Comparison of ENCODE assay signal across 26 cellular contexts in the genomic region with DNA sequence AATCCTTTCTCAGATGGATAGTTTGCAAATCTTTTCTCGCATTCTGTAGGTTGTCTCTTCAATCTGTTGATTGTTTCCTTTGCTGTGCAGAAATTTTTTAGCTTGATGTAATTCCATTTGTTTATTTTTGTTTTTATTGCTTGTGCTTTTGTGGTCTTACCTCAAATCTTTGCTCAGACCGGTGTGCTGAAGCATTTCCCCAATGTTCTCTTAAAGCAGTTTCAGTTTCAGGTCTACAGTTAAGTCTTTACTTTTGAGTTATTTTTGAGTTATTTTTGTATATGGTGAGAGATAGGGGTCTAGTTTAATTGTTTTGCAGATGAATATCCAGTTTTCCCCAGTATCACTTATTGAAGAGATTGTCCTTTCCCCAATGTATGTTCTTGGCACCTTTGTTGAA. TPM values are rescaled to one million over a fixed set of nuclear protein-coding genes. Genes with fewer than 3 reads are reported as not detected.
DNase-seq lines count a peak whose midpoint lies in the region; ATAC-seq and TF ChIP-seq lines count a peak whose summit lies in the region.
"Had no signal": no experiment of that assay in that cellular context is flagged by ENCODE, and none has a peak within 500 bp of the region (broad histone marks: within the 10 kb centered on the region; RNA-seq: fewer than 3 reads in every experiment).

No MANE protein-coding gene starts in this region.

- intact Hi-C loops in activated CD8-positive, alpha-beta T cell treated with anti-CD3 and anti-CD28 coated beads for 36 hours (cut with micrococcal nuclease): no loop called here

- no peak for TF ChIP-seq CTCF in WTC11 (IDR thresholded peaks at IDR 0.05)
- no peak for TF ChIP-seq CTCF in activated CD8-positive, alpha-beta T cell treated with anti-CD3 and anti-CD28 coated beads for 36 hours (IDR thresholded peaks at IDR 0.05)

- H3K27me3 Mint-ChIP-seq in WTC11 (ENCODE audit: low read depth): peaks cover 6% of the 10 kb centered on the region; the same call in 1 of the 2 replicates
- peaks cover 6% of the 10 kb centered on the region for H3K27me3 Mint-ChIP-seq in activated CD8-positive, alpha-beta T cell treated with anti-CD3 and anti-CD28 coated beads for 36 hours

- H3K36me3 Mint-ChIP-seq in WTC11: peaks cover 6% of the 10 kb centered on the region; the same call in 1 of the 2 replicates
- no peaks in the 10 kb centered on the region for H3K36me3 Mint-ChIP-seq in activated CD8-positive, alpha-beta T cell treated with anti-CD3 and anti-CD28 coated beads for 36 hours (ENCODE audit: low read depth)
- H3K36me3 Mint-ChIP-seq: CD4-positive, CD25-positive, alpha-beta regulatory T cell; immature natural killer cell had no signal

- H3K4me1 Mint-ChIP-seq in WTC11: no peaks in the 10 kb centered on the region
- peaks cover 2% of the 10 kb centered on the region for H3K4me1 Mint-ChIP-seq in activated CD8-positive, alpha-beta T cell treated with anti-CD3 and anti-CD28 coated beads for 36 hours (ENCODE audit: low read depth)
- H3K4me1 Mint-ChIP-seq: immature natural killer cell, nephron had no signal

- peaks cover 24% of the 10 kb centered on the region for H3K9me3 Mint-ChIP-seq in WTC11
- peaks cover 7% of the 10 kb centered on the region for H3K9me3 Mint-ChIP-seq in activated CD8-positive, alpha-beta T cell treated with anti-CD3 and anti-CD28 coated beads for 36 hours
- H3K9me3 Mint-ChIP-seq: effector memory CD8-positive, alpha-beta T cell; immature natural killer cell had no signal

- no peak for DNase-seq in WTC11 (ENCODE audit: low spot score)
- no peak for DNase-seq in activated CD8-positive, alpha-beta T cell treated with anti-CD3 and anti-CD28 coated beads for 36 hours
- DNase-seq: ACHN; activated CD4-positive, alpha-beta T cell treated with anti-CD3 and anti-CD28 coated beads for 48 hours; central memory CD4-positive, alpha-beta T cell; effector memory CD8-positive, alpha-beta T cell; heart left ventricle; immature natural killer cell; KBM-7; NCI-H1092 treated with DMSO at 0.1 percent for 48 hours; NCI-H2171; posterior cingulate gyrus; SK-N-SH; small intestine; stimulated activated CD4-positive, alpha-beta T cell treated with anti-CD3 and anti-CD28 coated beads, Interleukin-4, amount 100 ng/mL, for 4 hours; stimulated activated CD8-positive, alpha-beta memory T cell treated with anti-CD3 and anti-CD28 coated beads, Interleukin-4, amount 100 ng/mL, for 48 hours; substantia nigra; T1000 had no signal

- no peak overlapping the region for H3K27ac Mint-ChIP-seq in WTC11
- H3K27ac Mint-ChIP-seq in activated CD8-positive, alpha-beta T cell treated with anti-CD3 and anti-CD28 coated beads for 36 hours: no peak overlapping the region
- H3K27ac Mint-ChIP-seq: CD4-positive, CD25-positive, alpha-beta regulatory T cell; effector memory CD8-positive, alpha-beta T cell; immature natural killer cell; nephron had no signal

- CTCF ChIA-PET in WTC11 (lab: Charles Lee): no interaction called here
- CTCF ChIA-PET in activated CD8-positive, alpha-beta T cell treated with anti-CD3 and anti-CD28 coated beads for 36 hours (lab: Charles Lee): no interaction called here

- peak; percentile 63 for ATAC-seq in GM18499 (IDR thresholded peaks at IDR 0.05; ENCODE audit: insufficient read depth, unreplicated experiment)
- ATAC-seq in GM19372 (IDR thresholded peaks at IDR 0.05; ENCODE audit: low read depth, unreplicated experiment): peak; percentile 70
- peak; percentile 59 for ATAC-seq in HG02759 (IDR thresholded peaks at IDR 0.05; ENCODE audit: unreplicated experiment)
- ATAC-seq in HG03469 (IDR thresholded peaks at IDR 0.05; ENCODE audit: unreplicated experiment): peak; percentile 60
- ATAC-seq in GM19397 (IDR thresholded peaks at IDR 0.05; ENCODE audit: unreplicated experiment): no peak
- no peak for ATAC-seq in WTC11
- ATAC-seq in HG03571 (IDR thresholded peaks at IDR 0.05; ENCODE audit: unreplicated experiment): no peak
- no peak for ATAC-seq in activated CD8-positive, alpha-beta T cell treated with anti-CD3 and anti-CD28 coated beads for 36 hours
- ATAC-seq: effector memory CD8-positive, alpha-beta T cell; heart left ventricle had no signal

- POLR2A ChIA-PET in WTC11 (lab: Charles Lee): no interaction called here
- POLR2A ChIA-PET in activated CD8-positive, alpha-beta T cell treated with anti-CD3 and anti-CD28 coated beads for 36 hours (lab: Charles Lee): no interaction called here

- no peak overlapping the region for H3K4me3 Mint-ChIP-seq in WTC11
- H3K4me3 Mint-ChIP-seq in activated CD8-positive, alpha-beta T cell treated with anti-CD3 and anti-CD28 coated beads for 36 hours: no peak overlapping the region
- H3K4me3 Mint-ChIP-seq: CD4-positive, CD25-positive, alpha-beta regulatory T cell; effector memory CD8-positive, alpha-beta T cell; immature natural killer cell; nephron had no signal

TF ChIP-seq in WTC11, 78 proteins besides CTCF, POLR2A, EP300 and RAD21:
- TF ChIP-seq, protein P1, sequence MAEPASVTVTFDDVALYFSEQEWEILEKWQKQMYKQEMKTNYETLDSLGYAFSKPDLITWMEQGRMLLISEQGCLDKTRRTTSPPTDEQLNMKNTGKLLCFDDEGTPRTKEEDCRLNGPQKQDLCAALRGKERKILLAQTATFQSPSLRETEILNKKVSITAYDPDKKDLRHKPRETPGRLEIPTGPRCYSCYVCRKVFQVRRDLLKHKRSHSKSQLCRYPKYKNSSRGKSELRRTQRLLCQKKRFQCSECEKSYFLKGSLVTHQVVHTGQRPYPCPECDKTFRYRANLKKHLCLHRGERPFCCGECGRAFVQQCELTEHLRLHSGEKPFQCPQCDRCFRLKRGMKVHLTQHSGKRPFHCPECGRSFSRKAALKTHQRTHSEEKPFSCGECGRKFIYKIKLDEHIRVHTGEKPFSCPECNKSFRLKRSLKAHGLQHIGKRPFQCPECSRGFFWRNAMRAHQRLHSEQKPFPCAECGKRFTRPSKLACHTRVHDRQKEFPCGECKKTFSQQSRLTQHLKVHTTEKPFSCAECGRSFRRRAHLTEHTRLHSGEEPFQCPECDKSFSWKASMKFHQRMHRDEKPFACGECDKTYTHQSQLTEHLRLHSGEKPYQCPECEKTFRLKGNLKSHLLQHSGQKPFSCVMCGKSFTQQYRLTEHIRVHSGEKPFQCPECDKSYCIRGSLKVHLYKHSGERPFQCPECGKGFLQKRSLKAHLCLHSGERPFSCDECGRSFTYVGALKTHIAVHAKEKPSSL (CRISPR knock-in tag; conservative IDR thresholded peaks at IDR 0.05): no peak
- no peak for TF ChIP-seq OVOL2 (CRISPR knock-in tag; IDR thresholded peaks at IDR 0.05; ENCODE audit: borderline replicate concordance)
- no peak for TF ChIP-seq ZNF416 (CRISPR knock-in tag; IDR thresholded peaks at IDR 0.05)
- TF ChIP-seq SOX15 (CRISPR knock-in tag; IDR thresholded peaks at IDR 0.05): no peak
- TF ChIP-seq PRDM15 (CRISPR knock-in tag; IDR thresholded peaks at IDR 0.05): no peak
- TF ChIP-seq TEAD4 (CRISPR knock-in tag; IDR thresholded peaks at IDR 0.05): no peak
- TF ChIP-seq, protein P2, sequence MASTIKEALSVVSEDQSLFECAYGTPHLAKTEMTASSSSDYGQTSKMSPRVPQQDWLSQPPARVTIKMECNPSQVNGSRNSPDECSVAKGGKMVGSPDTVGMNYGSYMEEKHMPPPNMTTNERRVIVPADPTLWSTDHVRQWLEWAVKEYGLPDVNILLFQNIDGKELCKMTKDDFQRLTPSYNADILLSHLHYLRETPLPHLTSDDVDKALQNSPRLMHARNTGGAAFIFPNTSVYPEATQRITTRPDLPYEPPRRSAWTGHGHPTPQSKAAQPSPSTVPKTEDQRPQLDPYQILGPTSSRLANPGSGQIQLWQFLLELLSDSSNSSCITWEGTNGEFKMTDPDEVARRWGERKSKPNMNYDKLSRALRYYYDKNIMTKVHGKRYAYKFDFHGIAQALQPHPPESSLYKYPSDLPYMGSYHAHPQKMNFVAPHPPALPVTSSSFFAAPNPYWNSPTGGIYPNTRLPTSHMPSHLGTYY (CRISPR knock-in tag; IDR thresholded peaks at IDR 0.05): no peak
- no peak for TF ChIP-seq ZNF219 (CRISPR knock-in tag; IDR thresholded peaks at IDR 0.05; ENCODE audit: borderline replicate concordance)
- no peak for TF ChIP-seq IRF2 (CRISPR knock-in tag; IDR thresholded peaks at IDR 0.05; ENCODE audit: borderline replicate concordance, low read depth)
- TF ChIP-seq ETV6 (CRISPR knock-in tag; IDR thresholded peaks at IDR 0.05): no peak
- no peak for TF ChIP-seq EMX1 (CRISPR knock-in tag; IDR thresholded peaks at IDR 0.05)
- TF ChIP-seq JAZF1 (CRISPR knock-in tag; IDR thresholded peaks at IDR 0.05): no peak
- TF ChIP-seq MYBL2 (CRISPR knock-in tag; IDR thresholded peaks at IDR 0.05): no peak
- no peak for TF ChIP-seq TP53 (CRISPR knock-in tag; IDR thresholded peaks at IDR 0.05)
- no peak for TF ChIP-seq NR3C1 (CRISPR knock-in tag; conservative IDR thresholded peaks at IDR 0.05; ENCODE audit: low read depth)

RNA-seq across cellular contexts. Expression of gene SLC25A14, which starts 18.2 kb away (rescaled TPM):
- 14.5 to 21.2 TPM (median 16.1 TPM) in 3 replicates for total RNA-seq in WTC11 (2021)
- 1 to 10 TPM; 6.7 to 8.6 TPM for total RNA-seq in activated CD8-positive, alpha-beta T cell treated with anti-CD3 and anti-CD28 coated beads for 36 hours

RNA-seq across cellular contexts. Expression of gene ZNF280C, which starts 52.9 kb away (rescaled TPM):
- 11.8 to 15.0 TPM (median 12.1 TPM) in 3 replicates for total RNA-seq in WTC11 (2021)
- 1 to 10 TPM; 5.4 to 5.8 TPM for total RNA-seq in activated CD8-positive, alpha-beta T cell treated with anti-CD3 and anti-CD28 coated beads for 36 hours

Comparison
In these comparisons a context has a peak if more than half of its experiments do, and no peak if none do; other contexts are left out.
1. ATAC-seq: peak in GM18499 (single experiment), GM19372 (single experiment), HG02759 (single experiment) and HG03469 (single experiment); none in GM19397 (single experiment), WTC11 (single experiment), HG03571 (single experiment) and activated CD8-positive, alpha-beta T cell treated with anti-CD3 and anti-CD28 coated beads for 36 hours (single experiment).